8 cellular contexts compared by ENCODE assay signal in the genomic region with DNA sequence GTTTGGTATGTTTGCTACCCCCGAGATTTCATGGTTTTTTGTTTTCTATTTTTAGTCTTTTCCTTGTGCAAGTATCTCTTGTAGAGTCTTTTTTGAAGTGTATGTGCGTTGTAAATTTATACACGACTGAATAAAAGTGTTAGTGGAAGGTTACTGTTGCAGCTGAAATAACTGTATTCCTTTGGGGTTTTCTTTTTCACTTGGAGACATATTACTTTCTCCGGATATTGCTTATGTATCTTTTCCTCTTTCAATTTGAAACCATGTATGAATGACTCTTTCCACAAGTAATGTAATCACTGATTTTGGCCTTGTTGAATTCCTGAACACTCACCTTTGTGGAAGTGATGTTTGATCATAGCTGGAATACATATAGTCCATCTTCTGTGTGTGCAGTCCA. TPM values are rescaled to one million over a fixed set of nuclear protein-coding genes. Genes with fewer than 3 reads are reported as not detected.
A peak's percentile ranks its signal among the peaks of the same experiment; 100 is the strongest.
DNase-seq lines count a peak whose midpoint lies in the region; ATAC-seq, FAIRE-seq and TF ChIP-seq lines count a peak whose summit lies in the region.

No MANE protein-coding gene starts in this region.

- peak overlapping the region; percentile 93 for H3K4me3 ChIP-seq in DOHH2 (ENCODE audit: low read length)
- H3K4me3 ChIP-seq in NT2/D1 (ENCODE audit: insufficient read length, low read depth): peak overlapping the region; percentile 92
- peak overlapping the region; percentile 81 to 100 (median 94) for H3K4me3 ChIP-seq in H1 (ENCODE audit: extremely low read depth in 1 of 4, insufficient read depth in 2 of 4, low read depth in 3 of 4, low read length in 4 of 4)

- DNase-seq in NT2/D1 (ENCODE audit: low read depth, low spot score) (no peak), H1 (ENCODE audit: low read depth in 1 of 2, low spot score in 2 of 2) (no peak), osteocyte (ENCODE audit: extremely low spot score, unreplicated experiment) (no peak), anterior cingulate cortex (lab: John Stamatoyannopoulos, UW) (no peak), SKM-1 treated with dmso at 0.1 percent for 144 hours (lab: John Stamatoyannopoulos, UW; ENCODE audit: unreplicated experiment) (no peak)

- H3K9me2 ChIP-seq in DOHH2 (replicated peaks; ENCODE audit: control insufficient read depth, low read length): no peaks in the 10 kb centered on the region

- no peaks in the 10 kb centered on the region for H3K9me3 Mint-ChIP-seq in osteocyte (ENCODE audit: unreplicated experiment)

- H3K18ac ChIP-seq in H1 (ENCODE audit: extremely low read depth, low read length): no peak overlapping the region

- no peak for FAIRE-seq in H1 (lab: Jason Lieb, UNC)

- H3K27me3 Mint-ChIP-seq in osteocyte (ENCODE audit: unreplicated experiment): no peaks in the 10 kb centered on the region

- CTCF ChIA-PET in H1 (lab: Charles Lee; ENCODE audit: partially characterized antibody): interaction anchor here (0.6 kb wide), 2 partner anchors 65 to 541 kb away, joined by 3 read pairs; no protein-coding TSS in a partner anchor

- no peak overlapping the region for H4K5ac ChIP-seq in H1 (ENCODE audit: insufficient read length, low read depth, low read length)

- H2BK12ac ChIP-seq in H1 (ENCODE audit: low read depth, low read length): no peak overlapping the region

- TF ChIP-seq CTCF in DOHH2 (IDR thresholded peaks at IDR 0.05; ENCODE audit: low read depth, low read length, poor library complexity, severe bottlenecking) (no peak), H1 (IDR thresholded peaks at IDR 0.05; ENCODE audit: control extremely low read depth in 1 of 3, insufficient read depth in 1 of 3, low read depth in 1 of 3, low read length in 3 of 3) (no peak), osteocyte (IDR thresholded peaks at IDR 0.05) (no peak)

- 20% methylated on average over 4 of the region's 4 CpGs; no CpG with 5 or more reads in 1 of the 2 experiments for WGBS in H1 (ENCODE audit: extremely low coverage in 1 of 2, insufficient coverage in 1 of 2, insufficient read length in 1 of 2, insufficient replicate concordance in 2 of 2, low coverage in 1 of 2, low lambda C conversion rate in 2 of 2, missing lambda C conversion rate in 1 of 2), 2 experiments

- H3K23me2 ChIP-seq in H1 (ENCODE audit: low read depth, low read length): peaks cover 10% of the 10 kb centered on the region

- no peak overlapping the region for H3K14ac ChIP-seq in H1 (ENCODE audit: insufficient read length)

- TF ChIP-seq POLR2A in H1 (IDR thresholded peaks at IDR 0.05; ENCODE audit: control extremely low read depth in 1 of 2, low read depth in 2 of 2, low read length in 2 of 2): no peak

- no peak overlapping the region for H2BK15ac ChIP-seq in H1 (ENCODE audit: low read length)

- H3F3A ChIP-seq in DOHH2 (ENCODE audit: control insufficient read depth, insufficient read depth): no peaks in the 10 kb centered on the region

- TF ChIP-seq EP300 in H1 (IDR thresholded peaks at IDR 0.05; ENCODE audit: borderline replicate concordance in 1 of 2, low read depth in 2 of 2, low read length in 2 of 2): no peak

- H4K20me1 ChIP-seq in DOHH2 (ENCODE audit: control insufficient read depth, insufficient read depth, low read depth, low read length) (peaks cover 4% of the 10 kb centered on the region; the same call in 1 of the 2 replicates), H1 (replicated peaks in 1 of 2; ENCODE audit: control insufficient read depth in 1 of 2, insufficient read depth in 2 of 2, low read length in 2 of 2) (peaks cover 9 to 13% of the 10 kb centered on the region in 2 experiments)

- H3K27ac ChIP-seq in DOHH2 (ENCODE audit: low read depth, low read length) (no peak overlapping the region), H1 (ENCODE audit: low read depth, low read length) (no peak overlapping the region)

- no peak overlapping the region for H3K56ac ChIP-seq in H1 (replicated peaks; ENCODE audit: insufficient read length, low read depth, low read length)

- peaks cover 94% of the 10 kb centered on the region for H3K79me2 ChIP-seq in DOHH2 (ENCODE audit: control insufficient read depth, low read length)
- H3K79me2 ChIP-seq in H1 (ENCODE audit: control insufficient read depth in 1 of 2, insufficient read depth in 2 of 2, low read length in 2 of 2): peaks cover 20 to 89% of the 10 kb centered on the region in 2 experiments

- peak overlapping the region; percentile 98 for H3K4me3 Mint-ChIP-seq in osteocyte (ENCODE audit: unreplicated experiment)

- H2AFZ ChIP-seq in H1 (ENCODE audit: low read length): no peak overlapping the region

- H2BK5ac ChIP-seq in H1 (ENCODE audit: low read depth, low read length): no peak overlapping the region

- peak overlapping the region; percentile 92 for H3K27ac Mint-ChIP-seq in osteocyte (ENCODE audit: unreplicated experiment)

- no peak overlapping the region for H4K91ac ChIP-seq in H1 (replicated peaks; ENCODE audit: insufficient read length, low read length)

- H3K4ac ChIP-seq in H1 (replicated peaks; ENCODE audit: insufficient read length, low read depth, low read length): no peak overlapping the region

- H3K4me1 ChIP-seq in DOHH2 (ENCODE audit: control insufficient read depth, low read length): peaks cover 25% of the 10 kb centered on the region
- no peaks in the 10 kb centered on the region for H3K4me1 ChIP-seq in NT2/D1 (ENCODE audit: insufficient read depth, insufficient read length)
- peaks cover 3 to 6% (median 5%) of the 10 kb centered on the region in 4 experiments; a peak in 6 of 7 replicates for H3K4me1 ChIP-seq in H1 (replicated peaks in 1 of 4; ENCODE audit: control insufficient read depth in 3 of 4, insufficient read depth in 4 of 4, low read length in 3 of 4)

- H3K4me1 Mint-ChIP-seq in osteocyte (ENCODE audit: unreplicated experiment): peaks cover 34% of the 10 kb centered on the region

- H3K36me3 ChIP-seq in DOHH2 (ENCODE audit: control insufficient read depth, low read length) (peaks cover 52% of the 10 kb centered on the region), NT2/D1 (ENCODE audit: insufficient read depth, insufficient read length, low read length) (peaks cover 57% of the 10 kb centered on the region), H1 (ENCODE audit: control insufficient read depth in 2 of 4, insufficient read depth in 4 of 4, low read length in 3 of 4) (peaks cover 0 to 6% (median under 1%) of the 10 kb centered on the region in 4 experiments; a peak in 2 of 8 replicates)

- H3K4me2 ChIP-seq in DOHH2 (ENCODE audit: low read length) (peak overlapping the region; percentile 77), H1 (ENCODE audit: insufficient read depth in 1 of 2, low read depth in 2 of 2, low read length in 2 of 2) (peak overlapping the region; percentile 67 to 100)

- TF ChIP-seq RAD21 in H1 (IDR thresholded peaks at IDR 0.05 in 1 of 2, conservative IDR thresholded peaks at IDR 0.05 in 1 of 2; ENCODE audit: low read depth in 2 of 2, low read length in 2 of 2): no peak

- POLR2A ChIA-PET in H1 (lab: Charles Lee; ENCODE audit: partially characterized antibody): interaction anchor here (0.8 to 2.6 kb wide), 4 partner anchors 48 to 539 kb away, joined by 3 to 9 read pairs (median 3); a partner anchor contains a TSS

- H3K9me3 ChIP-seq in DOHH2 (ENCODE audit: control insufficient read depth, insufficient read depth, low read length): no peaks in the 10 kb centered on the region
- no peaks in the 10 kb centered on the region for H3K9me3 ChIP-seq in NT2/D1 (ENCODE audit: insufficient read depth, low read length)
- no peaks in the 10 kb centered on the region for H3K9me3 ChIP-seq in H1 (ENCODE audit: insufficient read depth in 2 of 2, low read depth in 1 of 2, low read length in 1 of 2)

- H3K27me3 ChIP-seq in DOHH2 (ENCODE audit: control insufficient read depth, low read length) (no peaks in the 10 kb centered on the region), NT2/D1 (ENCODE audit: insufficient read depth, insufficient read length) (peaks cover 2% of the 10 kb centered on the region), H1 (replicated peaks in 1 of 4; ENCODE audit: control insufficient read depth in 3 of 4, extremely low read depth in 1 of 4, insufficient read depth in 3 of 4, low read length in 3 of 4) (no peaks in the 10 kb centered on the region)

- peak overlapping the region; percentile 97 for H3K9ac ChIP-seq in NT2/D1 (ENCODE audit: insufficient read length, low read depth)
- peak overlapping the region in 1 of 4 experiments; percentile 14; a peak in 1 of 7 replicates for H3K9ac ChIP-seq in H1 (replicated peaks in 1 of 4; ENCODE audit: extremely low read depth in 1 of 4, low read depth in 3 of 4, low read length in 3 of 4)

- no peak overlapping the region for H2BK20ac ChIP-seq in H1 (ENCODE audit: low read length)

- H2BK120ac ChIP-seq in H1 (replicated peaks; ENCODE audit: low read depth, low read length): no peak overlapping the region

- ATAC-seq in HG03045 (IDR thresholded peaks at IDR 0.05; ENCODE audit: unreplicated experiment) (no peak), HG02852 (IDR thresholded peaks at IDR 0.05; ENCODE audit: unreplicated experiment) (no peak)

- peaks cover 5% of the 10 kb centered on the region for H3K36me3 Mint-ChIP-seq in osteocyte (ENCODE audit: unreplicated experiment)

- no peak overlapping the region for H4K8ac ChIP-seq in H1 (ENCODE audit: extremely low read depth, insufficient read depth, low read length)

- H3K79me1 ChIP-seq in H1 (ENCODE audit: low read depth, low read length): peaks cover 13% of the 10 kb centered on the region

- H2AK5ac ChIP-seq in H1 (ENCODE audit: low read depth, low read length): no peak overlapping the region

- no peak overlapping the region for H3K23ac ChIP-seq in H1 (ENCODE audit: insufficient read length)

RNA-seq across cellular contexts. Expression of a gene that starts 1.0 kb away (rescaled TPM):
- total RNA-seq in H1 (2021; fragmentation: NEBNext Ultra II Directional; extraction: Animal tissue kit (Norgen Biotek cat#: 25700)): 33.0 and 33.5 TPM in 2 replicates
- polyA plus RNA-seq in H1 (2011; rRNA removed): 13.7 and 14.5 TPM in 2 replicates
- 15.9 TPM for polyA plus RNA-seq in H1 (2011; cell fraction: cytosol; rRNA removed)
- 19.3 TPM for polyA plus RNA-seq in H1 (2011; cell fraction: nucleus; rRNA removed)
- polyA plus RNA-seq in H1 (2012, experiment 1 of 2): 14.3 to 18.8 TPM (median 17.7 TPM) in 4 replicates
- 8.8 TPM for polyA plus RNA-seq in H1 (2012, experiment 2 of 2)
- 13.3 TPM for polyA plus RNA-seq in H1 (2013, experiment 1 of 2)
- 12.3 TPM for polyA plus RNA-seq in H1 (2013, experiment 2 of 2)
- 65.0 and 74.8 TPM in 2 replicates for polyA minus RNA-seq in H1 (2011; rRNA and poly(A)+ RNA removed)
- polyA minus RNA-seq in H1 (2011; cell fraction: cytosol; rRNA and poly(A)+ RNA removed): 23.3 TPM
- 41.7 TPM for polyA minus RNA-seq in H1 (2011; cell fraction: nucleus; rRNA and poly(A)+ RNA removed)
- total RNA-seq in osteocyte: 11.1 and 11.5 TPM in 2 replicates

RNA-seq across cellular contexts. Expression of a gene that starts 1.1 kb away (rescaled TPM):
- 23.3 and 24.8 TPM in 2 replicates for total RNA-seq in H1 (2021; fragmentation: NEBNext Ultra II Directional; extraction: Animal tissue kit (Norgen Biotek cat#: 25700))
- polyA plus RNA-seq in H1 (2011; rRNA removed): 17.3 and 17.7 TPM in 2 replicates
- polyA plus RNA-seq in H1 (2011; cell fraction: cytosol; rRNA removed): 16.1 TPM
- polyA plus RNA-seq in H1 (2011; cell fraction: nucleus; rRNA removed): 29.6 TPM
- polyA plus RNA-seq in H1 (2012, experiment 1 of 2): 14.3 to 17.1 TPM (median 15.6 TPM) in 4 replicates
- 6.3 TPM for polyA plus RNA-seq in H1 (2012, experiment 2 of 2)
- 20.3 TPM for polyA plus RNA-seq in H1 (2013, experiment 1 of 2)
- 20.5 TPM for polyA plus RNA-seq in H1 (2013, experiment 2 of 2)
- 29.6 and 30.0 TPM in 2 replicates for polyA minus RNA-seq in H1 (2011; rRNA and poly(A)+ RNA removed)
- 10.2 TPM for polyA minus RNA-seq in H1 (2011; cell fraction: cytosol; rRNA and poly(A)+ RNA removed)
- 37.9 TPM for polyA minus RNA-seq in H1 (2011; cell fraction: nucleus; rRNA and poly(A)+ RNA removed)
- 18.3 and 18.4 TPM in 2 replicates for total RNA-seq in osteocyte
